In the genomic region with DNA sequence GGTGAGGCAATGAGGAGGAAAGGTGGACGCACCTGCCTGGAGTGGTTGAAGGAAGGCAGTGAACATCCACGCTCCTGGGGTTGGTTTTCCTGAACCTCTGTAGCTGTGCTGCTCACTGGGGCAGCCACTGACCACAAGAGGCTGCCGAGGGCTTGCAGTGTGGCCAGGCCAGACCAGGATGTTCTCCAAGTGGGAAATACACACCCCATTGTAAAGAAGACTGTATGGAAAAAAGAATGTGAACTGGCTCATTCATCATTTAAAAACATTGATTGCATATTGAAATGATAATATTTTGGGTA, we compare ENCODE assay signal across 8 cellular contexts.
A peak's percentile ranks its signal among the peaks of the same experiment; 100 is the strongest.
DNase-seq lines count a peak whose midpoint lies in the region; ATAC-seq, FAIRE-seq and TF ChIP-seq lines count a peak whose summit lies in the region.

No MANE protein-coding gene starts in this region.

- no peaks in the 10 kb centered on the region for H3K36me3 ChIP-seq in body of pancreas (replicated peaks in 1 of 2; ENCODE audit: insufficient read depth in 1 of 2, low read depth in 2 of 2)
- H3K36me3 ChIP-seq in keratinocyte (ENCODE audit: control insufficient read depth in 2 of 2, extremely low read depth in 1 of 2, insufficient read depth in 2 of 2, low read length in 2 of 2): no peaks in the 10 kb centered on the region

- peak overlapping the region; percentile 54; the same call in 1 of the 2 replicates for H3K4me3 ChIP-seq in Jurkat, Clone E6-1 (ENCODE audit: low read length)
- H3K4me3 ChIP-seq in body of pancreas (peak overlapping the region in 1 of 2 donors; percentile 48), keratinocyte (ENCODE audit: control insufficient read depth in 2 of 3, extremely low read depth in 1 of 3, insufficient read depth in 2 of 3, low read depth in 1 of 3, low read length in 3 of 3) (peak overlapping the region; percentile 39 to 71 (median 52))

- H3K9ac ChIP-seq in keratinocyte (ENCODE audit: control insufficient read depth, extremely low read depth, insufficient read depth, low read length): no peak overlapping the region

- H3K79me2 ChIP-seq in keratinocyte (ENCODE audit: control insufficient read depth, insufficient read depth, low read length): no peaks in the 10 kb centered on the region

- DNase-seq in Ammon's horn (ENCODE audit: low spot score) (peak; percentile 35), body of pancreas (peak; percentile 31 to 65 (median 57)), keratinocyte (ENCODE audit: low read depth, low spot score) (no peak)
- no peak for DNase-seq in Jurkat, Clone E6-1 (ENCODE audit: low read depth, low spot score)
- no peak for DNase-seq in stimulated activated naive CD8-positive, alpha-beta T cell treated with anti-CD3 and anti-CD28 coated beads, Interleukin-15, amount 100 ng/mL, for 72 hours
- no peak for DNase-seq in activated CD8-positive, alpha-beta memory T cell treated with anti-CD3 and anti-CD28 coated beads for 24 hours

- peak overlapping the region; percentile 69 for H3K4me2 ChIP-seq in keratinocyte (ENCODE audit: control insufficient read depth, extremely low read depth, insufficient read depth, low read depth, low read length)

- peak overlapping the region in 3 of 4 donors; percentile 83 to 93 (median 88) for H3K27ac ChIP-seq in body of pancreas
- no peak overlapping the region for H3K27ac ChIP-seq in keratinocyte (ENCODE audit: control insufficient read depth, insufficient read depth, low read length)

- TF ChIP-seq CTCF in body of pancreas (IDR thresholded peaks at IDR 0.05) (peak in 4 of 7 experiments; percentile 30 to 42 (median 34)), keratinocyte (optimal IDR thresholded peaks at IDR 0.05 in 1 of 3, IDR thresholded peaks at IDR 0.05 in 1 of 3, conservative IDR thresholded peaks at IDR 0.05 in 1 of 3; ENCODE audit: extremely low read depth in 1 of 3, insufficient read depth in 2 of 3, low read length in 3 of 3) (no peak)

- peak overlapping the region; percentile 95 to 97 for H3K4me3 Mint-ChIP-seq in stimulated activated naive CD8-positive, alpha-beta T cell treated with anti-CD3 and anti-CD28 coated beads, Interleukin-15, amount 100 ng/mL, for 72 hours

- H3K4me1 ChIP-seq in body of pancreas (peaks cover 20% of the 10 kb centered on the region), keratinocyte (ENCODE audit: control insufficient read depth, extremely low read depth, insufficient read depth, low read length) (peaks cover 10% of the 10 kb centered on the region)

- H3K9me3 ChIP-seq in body of pancreas (no peaks in the 10 kb centered on the region), keratinocyte (ENCODE audit: control insufficient read depth, low read depth, low read length) (no peaks in the 10 kb centered on the region)

- no peak for FAIRE-seq in keratinocyte (lab: Jason Lieb, UNC)

- H2AFZ ChIP-seq in keratinocyte (ENCODE audit: control insufficient read depth, low read length): peak overlapping the region; percentile 87

- 7 to 14% methylated on average over 3 of the region's 3 CpGs for WGBS in body of pancreas, 2 donors

- H3K27me3 Mint-ChIP-seq in stimulated activated naive CD8-positive, alpha-beta T cell treated with anti-CD3 and anti-CD28 coated beads, Interleukin-15, amount 100 ng/mL, for 72 hours: peaks cover 51% of the 10 kb centered on the region

- H3K4me1 Mint-ChIP-seq in stimulated activated naive CD8-positive, alpha-beta T cell treated with anti-CD3 and anti-CD28 coated beads, Interleukin-15, amount 100 ng/mL, for 72 hours: peaks cover 16% of the 10 kb centered on the region

- no peak for TF ChIP-seq POLR2A in body of pancreas (IDR thresholded peaks at IDR 0.05)

- dilution Hi-C loops in keratinocyte (cut with MboI; ENCODE audit: extremely low pct_ligation_motif_present, low sequenced_read_pairs): no loop called here

- no peaks in the 10 kb centered on the region for H3K9me1 ChIP-seq in keratinocyte (ENCODE audit: control insufficient read depth, extremely low read depth, insufficient read depth, low read length)

- H3K9me3 Mint-ChIP-seq in stimulated activated naive CD8-positive, alpha-beta T cell treated with anti-CD3 and anti-CD28 coated beads, Interleukin-15, amount 100 ng/mL, for 72 hours: no peaks in the 10 kb centered on the region

- peak overlapping the region; percentile 89 to 92 for H3K27ac Mint-ChIP-seq in stimulated activated naive CD8-positive, alpha-beta T cell treated with anti-CD3 and anti-CD28 coated beads, Interleukin-15, amount 100 ng/mL, for 72 hours

- H3K27me3 ChIP-seq in body of pancreas (no peaks in the 10 kb centered on the region), keratinocyte (ENCODE audit: control insufficient read depth, extremely low read depth, insufficient read depth, low read length) (no peaks in the 10 kb centered on the region)

- no peaks in the 10 kb centered on the region for H4K20me1 ChIP-seq in keratinocyte (ENCODE audit: control insufficient read depth, extremely low read depth, insufficient read depth, low read length)

- peak; percentile 57 for ATAC-seq in body of pancreas
- ATAC-seq in stimulated activated naive CD8-positive, alpha-beta T cell treated with anti-CD3 and anti-CD28 coated beads, Interleukin-15, amount 100 ng/mL, for 72 hours: no peak
- no peak for ATAC-seq in GM21515 (IDR thresholded peaks at IDR 0.05; ENCODE audit: unreplicated experiment)
- ATAC-seq in HG02885 (IDR thresholded peaks at IDR 0.05; ENCODE audit: poor library complexity, unreplicated experiment): no peak

- intact Hi-C loops in body of pancreas (cut with DNase I): no loop called here

Comparison
In these comparisons a context has a peak if more than half of its experiments do, and no peak if none do; other contexts are left out.
1. DNase-seq: peak in Ammon's horn (single experiment) and body of pancreas (4 of 4); none in Jurkat, Clone E6-1 (single experiment), keratinocyte (single experiment), stimulated activated naive CD8-positive, alpha-beta T cell treated with anti-CD3 and anti-CD28 coated beads, Interleukin-15, amount 100 ng/mL, for 72 hours (0 of 2) and activated CD8-positive, alpha-beta memory T cell treated with anti-CD3 and anti-CD28 coated beads for 24 hours (single experiment).
2. CTCF ChIP-seq: peak in body of pancreas (4 of 7); none in keratinocyte (0 of 3).